In genomic region chr9:80678906-80679305, GRCh38 we compare ENCODE assay signal across 30 cellular contexts.
"Had no signal": no experiment of that assay in that cellular context is flagged by ENCODE, and none has a peak within 500 bp of the region (broad histone marks: within the 10 kb centered on the region; RNA-seq: fewer than 3 reads in every experiment).

No MANE protein-coding gene starts in this region.

- H3K27me3 ChIP-seq: body of pancreas, cardiac muscle cell, dorsolateral prefrontal cortex, esophagus squamous epithelium had no signal

- H3K4me3 Mint-ChIP-seq: activated B cell treated with CpG ODN at 0.5 μM for 24 hours; activated CD4-positive, alpha-beta memory T cell treated with anti-CD3 and anti-CD28 coated beads, Interleukin-2, amount 10 ng/mL, durations not matched to agents 7 days and 5 days; activated CD4-positive, alpha-beta T cell treated with anti-CD3 and anti-CD28 coated beads, Interleukin-2, amount 10 ng/mL, durations not matched to agents 24 days and 14 days; activated naive CD8-positive, alpha-beta T cell; activated T-cell treated with anti-CD3 and anti-CD28 coated beads, Interleukin-2, amount 50 U/mL, for 24 hours; activated T-cell treated with anti-CD3 and anti-CD28 coated beads, Interleukin-2, amount 50 U/mL, for 72 hours; dendritic cell treated with granulocyte-macrophage colony-stimulating factor and Interleukin-4, amounts not matched to agents 40 ng/mL and 50 ng/mL, for 4 days; endodermal cell; T-helper 17 cell; T-helper 2 cell treated with Interferon-gamma antibody and Interleukin-4, amounts not matched to agents 5 μg/mL and 100 μg/mL, for 36 hours had no signal

- H3K36me3 Mint-ChIP-seq: activated naive CD8-positive, alpha-beta T cell had no signal

- ATAC-seq: activated CD4-positive, CD25-positive, alpha-beta regulatory T cell treated with anti-CD3 and anti-CD28 coated beads, Interleukin-2, amount 50 U/mL, for 24 hours; activated T-cell treated with anti-CD3 and anti-CD28 coated beads, Interleukin-2, amount 50 U/mL, for 72 hours; body of pancreas; T-helper 17 cell had no signal

- H3K4me1 Mint-ChIP-seq: activated B cell treated with CpG ODN at 0.5 μM for 24 hours; activated CD4-positive, alpha-beta memory T cell treated with anti-CD3 and anti-CD28 coated beads, Interleukin-2, amount 10 ng/mL, durations not matched to agents 7 days and 5 days; activated CD4-positive, alpha-beta T cell treated with anti-CD3 and anti-CD28 coated beads, Interleukin-2, amount 10 ng/mL, durations not matched to agents 24 days and 14 days; endodermal cell; T-helper 17 cell had no signal

- H3K4me1 ChIP-seq: body of pancreas, esophagus squamous epithelium had no signal

- DNase-seq: activated B cell treated with CpG ODN at 0.5 μM for 24 hours; activated CD4-positive, alpha-beta memory T cell treated with anti-CD3 and anti-CD28 coated beads, Interleukin-2, amount 10 ng/mL, durations not matched to agents 7 days and 5 days; activated CD4-positive, alpha-beta T cell treated with anti-CD3 and anti-CD28 coated beads, Interleukin-2, amount 10 ng/mL, durations not matched to agents 24 days and 14 days; activated CD4-positive, alpha-beta T cell treated with anti-CD3 and anti-CD28 coated beads, Interleukin-2, amount 50 U/mL, for 4 hours; activated CD8-positive, alpha-beta memory T cell treated with anti-CD3 and anti-CD28 coated beads, Interleukin-2, amount 50 U/mL, for 48 hours; activated gamma-delta T cell treated with Interleukin-2 at 50 U/mL for 16 hours; activated naive CD4-positive, alpha-beta T cell treated with anti-CD3 and anti-CD28 coated beads, Interleukin-2, amount 50 U/mL, for 16 hours; activated naive CD4-positive, alpha-beta T cell treated with Interleukin-2 at 50 U/mL for 16 hours; activated T-cell treated with anti-CD3 and anti-CD28 coated beads for 4 hours; activated T-cell treated with anti-CD3 and anti-CD28 coated beads, Interleukin-2, amount 50 U/mL, for 24 hours; activated T-cell treated with anti-CD3 and anti-CD28 coated beads, Interleukin-2, amount 50 U/mL, for 72 hours; amniotic stem cell; anterior cingulate cortex; body of pancreas; central memory CD4-positive, alpha-beta T cell; dorsolateral prefrontal cortex; effector memory CD4-positive, alpha-beta T cell; endodermal cell; esophagus squamous epithelium; head of caudate nucleus; T-helper 1 cell; T-helper 17 cell; T1000; WERI-Rb-1 had no signal

- H3K9me3 Mint-ChIP-seq: activated B cell treated with CpG ODN at 0.5 μM for 24 hours; activated CD4-positive, alpha-beta memory T cell treated with anti-CD3 and anti-CD28 coated beads, Interleukin-2, amount 10 ng/mL, durations not matched to agents 7 days and 5 days; activated CD4-positive, alpha-beta T cell treated with anti-CD3 and anti-CD28 coated beads, Interleukin-2, amount 10 ng/mL, durations not matched to agents 24 days and 14 days; activated T-cell treated with anti-CD3 and anti-CD28 coated beads, Interleukin-2, amount 50 U/mL, for 24 hours; dendritic cell treated with granulocyte-macrophage colony-stimulating factor and Interleukin-4, amounts not matched to agents 40 ng/mL and 50 ng/mL, for 4 days; endodermal cell had no signal

- H3K27ac Mint-ChIP-seq: activated B cell treated with CpG ODN at 0.5 μM for 24 hours; activated CD4-positive, alpha-beta memory T cell treated with anti-CD3 and anti-CD28 coated beads, Interleukin-2, amount 10 ng/mL, durations not matched to agents 7 days and 5 days; activated CD4-positive, alpha-beta T cell treated with anti-CD3 and anti-CD28 coated beads, Interleukin-2, amount 10 ng/mL, durations not matched to agents 24 days and 14 days; activated naive CD8-positive, alpha-beta T cell; activated T-cell treated with anti-CD3 and anti-CD28 coated beads, Interleukin-2, amount 50 U/mL, for 24 hours; activated T-cell treated with anti-CD3 and anti-CD28 coated beads, Interleukin-2, amount 50 U/mL, for 72 hours; dendritic cell treated with granulocyte-macrophage colony-stimulating factor and Interleukin-4, amounts not matched to agents 40 ng/mL and 50 ng/mL, for 4 days; endodermal cell; T-helper 17 cell; T-helper 2 cell treated with Interferon-gamma antibody and Interleukin-4, amounts not matched to agents 5 μg/mL and 100 μg/mL, for 36 hours had no signal

- H3K27me3 Mint-ChIP-seq: activated B cell treated with CpG ODN at 0.5 μM for 24 hours; activated CD4-positive, alpha-beta memory T cell treated with anti-CD3 and anti-CD28 coated beads, Interleukin-2, amount 10 ng/mL, durations not matched to agents 7 days and 5 days; activated CD4-positive, alpha-beta T cell treated with anti-CD3 and anti-CD28 coated beads, Interleukin-2, amount 10 ng/mL, durations not matched to agents 24 days and 14 days; activated T-cell treated with anti-CD3 and anti-CD28 coated beads, Interleukin-2, amount 50 U/mL, for 24 hours; dendritic cell treated with granulocyte-macrophage colony-stimulating factor and Interleukin-4, amounts not matched to agents 40 ng/mL and 50 ng/mL, for 4 days; T-helper 17 cell had no signal

- H3K27ac ChIP-seq: body of pancreas, cardiac muscle cell, coronary artery, dorsolateral prefrontal cortex, esophagus squamous epithelium, WERI-Rb-1 had no signal

- H3K4me3 ChIP-seq: body of pancreas, cardiac muscle cell, coronary artery, dorsolateral prefrontal cortex, esophagus squamous epithelium had no signal

- H3K36me3 ChIP-seq: cardiac muscle cell, esophagus squamous epithelium, WERI-Rb-1 had no signal

- H3K9me3 ChIP-seq: body of pancreas, esophagus squamous epithelium had no signal
